Comparison of ENCODE assay signal across 24 cellular contexts in the genomic region with DNA sequence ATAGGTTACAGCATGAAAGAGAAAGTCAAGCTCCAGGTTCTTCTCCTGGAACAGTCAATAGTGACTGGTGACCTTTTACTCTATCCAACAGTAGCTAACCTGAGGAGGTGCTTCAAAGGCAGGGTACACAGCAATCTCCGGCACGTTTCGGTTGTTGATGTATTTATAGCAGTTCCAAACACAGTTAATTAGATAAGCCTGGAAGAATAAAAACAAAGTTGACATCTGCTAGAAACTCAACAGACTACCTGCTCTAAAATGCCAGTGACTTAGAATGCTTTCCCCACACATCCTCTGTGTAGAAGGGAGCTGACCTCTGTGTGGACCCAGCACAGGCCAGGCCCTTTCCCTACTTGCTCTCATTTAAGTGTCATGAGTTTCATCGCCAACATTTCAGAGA. TPM values are rescaled to one million over a fixed set of nuclear protein-coding genes. Genes with fewer than 3 reads are reported as not detected.
"Had no signal": no experiment of that assay in that cellular context is flagged by ENCODE, and none has a peak within 500 bp of the region (broad histone marks: within the 10 kb centered on the region; RNA-seq: fewer than 3 reads in every experiment).

No MANE protein-coding gene starts in this region.

- DNase-seq: activated gamma-delta T cell treated with Interleukin-2 at 50 U/mL for 16 hours; activated T-cell treated with anti-CD3 and anti-CD28 coated beads, Interleukin-2, amount 50 U/mL, for 1 hour; aorta; central memory CD4-positive, alpha-beta T cell; dorsolateral prefrontal cortex; effector memory CD8-positive, alpha-beta T cell; esophagus squamous epithelium; gastrocnemius medialis; islet precursor cell; left colon; natural killer cell; ovary; psoas muscle; right lobe of liver; small intestine; stimulated activated CD4-positive, alpha-beta T cell treated with anti-CD3 and anti-CD28 coated beads, Interleukin-15, amount 100 ng/mL, for 24 hours; T-helper 1 cell; testis; upper lobe of left lung had no signal

- H3K36me3 ChIP-seq: ovary had no signal

- H3K27ac Mint-ChIP-seq: activated naive CD4-positive, alpha-beta T cell treated with anti-CD3 and anti-CD28 coated beads, Interleukin-2, amount 50 U/mL, for 24 hours; effector memory CD8-positive, alpha-beta T cell; mesothelial cell of epicardium; stimulated activated memory B cell treated with anti-CD40 and anti-IgM and Interleukin-4, amounts not matched to agents 10 μg/mL and 1 μg/mL and 100 μg/mL, for 72 hours had no signal

- H3K27ac ChIP-seq: dorsolateral prefrontal cortex, esophagus squamous epithelium, gastrocnemius medialis, ovary, psoas muscle, right lobe of liver, testis, upper lobe of left lung had no signal

- H3K4me3 ChIP-seq: dorsolateral prefrontal cortex, esophagus squamous epithelium, gastrocnemius medialis, lung, ovary, psoas muscle, right lobe of liver, testis, upper lobe of left lung had no signal

- H3K4me1 Mint-ChIP-seq: mesothelial cell of epicardium had no signal

- H3K27me3 Mint-ChIP-seq: activated naive CD4-positive, alpha-beta T cell treated with anti-CD3 and anti-CD28 coated beads, Interleukin-2, amount 50 U/mL, for 24 hours; brain; effector memory CD8-positive, alpha-beta T cell; stimulated activated memory B cell treated with anti-CD40 and anti-IgM and Interleukin-4, amounts not matched to agents 10 μg/mL and 1 μg/mL and 100 μg/mL, for 72 hours had no signal

- ATAC-seq: effector memory CD8-positive, alpha-beta T cell; gastrocnemius medialis; left colon; natural killer cell; psoas muscle; right lobe of liver; stimulated activated memory B cell treated with anti-CD40 and anti-IgM and Interleukin-4, amounts not matched to agents 10 μg/mL and 1 μg/mL and 100 μg/mL, for 72 hours had no signal

- H3K27me3 ChIP-seq: dorsolateral prefrontal cortex, esophagus squamous epithelium, gastrocnemius medialis, ovary, right lobe of liver, testis, upper lobe of left lung had no signal

- H3K4me1 ChIP-seq: gastrocnemius medialis, psoas muscle, right lobe of liver, upper lobe of left lung had no signal

- H3K4me3 Mint-ChIP-seq: activated naive CD4-positive, alpha-beta T cell treated with anti-CD3 and anti-CD28 coated beads, Interleukin-2, amount 50 U/mL, for 24 hours; brain; effector memory CD8-positive, alpha-beta T cell; mesothelial cell of epicardium; natural killer cell; stimulated activated memory B cell treated with anti-CD40 and anti-IgM and Interleukin-4, amounts not matched to agents 10 μg/mL and 1 μg/mL and 100 μg/mL, for 72 hours had no signal

- H3K9me3 Mint-ChIP-seq: activated naive CD4-positive, alpha-beta T cell treated with anti-CD3 and anti-CD28 coated beads, Interleukin-2, amount 50 U/mL, for 24 hours; effector memory CD8-positive, alpha-beta T cell; natural killer cell had no signal

- H3K9me3 ChIP-seq: gastrocnemius medialis, right lobe of liver, testis, upper lobe of left lung had no signal

RNA-seq across cellular contexts. Expression of a gene that starts 21.8 kb away (rescaled TPM):
- total RNA-seq: natural killer cell, right lobe of liver had no signal
